ENCODE assay signal across 1 cellular context in the genomic region with DNA sequence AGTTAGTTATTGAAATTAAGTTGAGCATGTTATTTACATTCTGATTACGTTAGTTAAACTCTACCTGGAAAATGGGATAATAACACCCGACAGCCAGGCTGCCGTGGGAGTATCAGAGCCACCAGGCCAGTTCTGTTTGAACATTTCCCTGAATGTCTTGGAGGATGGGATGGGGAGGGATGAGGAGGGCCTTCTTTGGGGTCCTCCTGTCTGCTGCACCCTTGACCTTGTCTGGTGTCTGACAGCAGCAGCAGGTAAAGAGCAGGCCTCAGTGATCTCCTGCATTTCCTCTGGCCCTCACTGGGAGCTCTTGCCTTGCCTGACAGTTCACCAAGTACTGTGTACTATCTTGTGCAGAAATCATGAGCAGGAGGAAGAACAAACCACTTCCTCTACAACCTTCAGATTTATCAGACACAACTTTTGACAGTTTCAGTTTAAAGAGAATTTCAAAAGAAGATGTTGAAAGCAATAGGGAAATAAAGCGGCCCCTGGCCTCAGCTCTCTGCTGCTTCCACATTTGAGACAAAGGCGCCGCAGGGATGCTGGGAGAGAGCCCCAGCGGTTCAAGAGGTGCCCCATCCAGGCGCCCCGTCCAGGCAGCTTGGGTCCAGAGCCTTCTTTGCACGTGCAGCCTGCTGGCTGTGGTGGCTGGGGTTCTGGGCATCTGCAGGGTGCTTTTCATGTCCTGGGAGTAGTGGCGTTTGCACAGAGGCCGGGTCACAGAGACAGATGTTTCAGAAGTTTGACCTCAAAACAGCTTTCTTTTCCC.
A peak's percentile ranks its signal among the peaks of the same experiment; 100 is the strongest.
TF ChIP-seq lines count a peak whose summit lies in the region.

No MANE protein-coding gene starts in this region.

TF ChIP-seq in K562, 482 proteins besides CTCF, POLR2A, EP300 and RAD21 (continued from another document and continues in another):
- TF ChIP-seq, protein P1, sequence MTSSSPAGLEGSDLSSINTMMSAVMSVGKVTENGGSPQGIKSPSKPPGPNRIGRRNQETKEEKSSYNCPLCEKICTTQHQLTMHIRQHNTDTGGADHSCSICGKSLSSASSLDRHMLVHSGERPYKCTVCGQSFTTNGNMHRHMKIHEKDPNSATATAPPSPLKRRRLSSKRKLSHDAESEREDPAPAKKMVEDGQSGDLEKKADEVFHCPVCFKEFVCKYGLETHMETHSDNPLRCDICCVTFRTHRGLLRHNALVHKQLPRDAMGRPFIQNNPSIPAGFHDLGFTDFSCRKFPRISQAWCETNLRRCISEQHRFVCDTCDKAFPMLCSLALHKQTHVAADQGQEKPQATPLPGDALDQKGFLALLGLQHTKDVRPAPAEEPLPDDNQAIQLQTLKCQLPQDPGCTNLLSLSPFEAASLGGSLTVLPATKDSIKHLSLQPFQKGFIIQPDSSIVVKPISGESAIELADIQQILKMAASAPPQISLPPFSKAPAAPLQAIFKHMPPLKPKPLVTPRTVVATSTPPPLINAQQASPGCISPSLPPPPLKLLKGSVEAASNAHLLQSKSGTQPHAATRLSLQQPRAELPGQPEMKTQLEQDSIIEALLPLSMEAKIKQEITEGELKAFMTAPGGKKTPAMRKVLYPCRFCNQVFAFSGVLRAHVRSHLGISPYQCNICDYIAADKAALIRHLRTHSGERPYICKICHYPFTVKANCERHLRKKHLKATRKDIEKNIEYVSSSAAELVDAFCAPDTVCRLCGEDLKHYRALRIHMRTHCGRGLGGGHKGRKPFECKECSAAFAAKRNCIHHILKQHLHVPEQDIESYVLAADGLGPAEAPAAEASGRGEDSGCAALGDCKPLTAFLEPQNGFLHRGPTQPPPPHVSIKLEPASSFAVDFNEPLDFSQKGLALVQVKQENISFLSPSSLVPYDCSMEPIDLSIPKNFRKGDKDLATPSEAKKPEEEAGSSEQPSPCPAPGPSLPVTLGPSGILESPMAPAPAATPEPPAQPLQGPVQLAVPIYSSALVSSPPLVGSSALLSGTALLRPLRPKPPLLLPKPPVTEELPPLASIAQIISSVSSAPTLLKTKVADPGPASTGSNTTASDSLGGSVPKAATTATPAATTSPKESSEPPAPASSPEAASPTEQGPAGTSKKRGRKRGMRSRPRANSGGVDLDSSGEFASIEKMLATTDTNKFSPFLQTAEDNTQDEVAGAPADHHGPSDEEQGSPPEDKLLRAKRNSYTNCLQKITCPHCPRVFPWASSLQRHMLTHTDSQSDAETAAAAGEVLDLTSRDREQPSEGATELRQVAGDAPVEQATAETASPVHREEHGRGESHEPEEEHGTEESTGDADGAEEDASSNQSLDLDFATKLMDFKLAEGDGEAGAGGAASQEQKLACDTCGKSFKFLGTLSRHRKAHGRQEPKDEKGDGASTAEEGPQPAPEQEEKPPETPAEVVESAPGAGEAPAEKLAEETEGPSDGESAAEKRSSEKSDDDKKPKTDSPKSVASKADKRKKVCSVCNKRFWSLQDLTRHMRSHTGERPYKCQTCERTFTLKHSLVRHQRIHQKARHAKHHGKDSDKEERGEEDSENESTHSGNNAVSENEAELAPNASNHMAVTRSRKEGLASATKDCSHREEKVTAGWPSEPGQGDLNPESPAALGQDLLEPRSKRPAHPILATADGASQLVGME (CRISPR knock-in tag; IDR thresholded peaks at IDR 0.05): 0 out of 2 replicates have a peak, but pooled peaks have one; percentile 49
- TF ChIP-seq, protein P2, sequence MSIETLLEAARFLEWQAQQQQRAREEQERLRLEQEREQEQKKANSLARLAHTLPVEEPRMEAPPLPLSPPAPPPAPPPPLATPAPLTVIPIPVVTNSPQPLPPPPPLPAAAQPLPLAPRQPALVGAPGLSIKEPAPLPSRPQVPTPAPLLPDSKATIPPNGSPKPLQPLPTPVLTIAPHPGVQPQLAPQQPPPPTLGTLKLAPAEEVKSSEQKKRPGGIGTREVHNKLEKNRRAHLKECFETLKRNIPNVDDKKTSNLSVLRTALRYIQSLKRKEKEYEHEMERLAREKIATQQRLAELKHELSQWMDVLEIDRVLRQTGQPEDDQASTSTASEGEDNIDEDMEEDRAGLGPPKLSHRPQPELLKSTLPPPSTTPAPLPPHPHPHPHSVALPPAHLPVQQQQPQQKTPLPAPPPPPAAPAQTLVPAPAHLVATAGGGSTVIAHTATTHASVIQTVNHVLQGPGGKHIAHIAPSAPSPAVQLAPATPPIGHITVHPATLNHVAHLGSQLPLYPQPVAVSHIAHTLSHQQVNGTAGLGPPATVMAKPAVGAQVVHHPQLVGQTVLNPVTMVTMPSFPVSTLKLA (conservative IDR thresholded peaks at IDR 0.05): 0 out of 4 replicates have a peak, but pooled peaks of 1 of the 2 experiments have one; percentile 13
- TF ChIP-seq NR1H2 (CRISPR knock-in tag; IDR thresholded peaks at IDR 0.05) (0 out of 2 replicates have a peak, but pooled peaks have one; percentile 52), ELF1 (tag; IDR thresholded peaks at IDR 0.05) (peak; percentile 66), TCF3 (CRISPR knock-in tag; IDR thresholded peaks at IDR 0.05) (peak; percentile 54), CCNT2 (IDR thresholded peaks at IDR 0.05; ENCODE audit: borderline replicate concordance, extremely low read depth, insufficient read length, low read depth, low read length) (no peak), ARID1B (IDR thresholded peaks at IDR 0.05) (peak; percentile 62), HDAC8 (tag; IDR thresholded peaks at IDR 0.05) (no peak), MCM2 (IDR thresholded peaks at IDR 0.05; ENCODE audit: low read depth) (no peak), RBBP5 (IDR thresholded peaks at IDR 0.05; ENCODE audit: borderline replicate concordance, insufficient read depth, low read length, poor library complexity, severe bottlenecking) (peak; percentile 52), CBFA2T3 (IDR thresholded peaks at IDR 0.05) (peak; percentile 32), DMBX1 (CRISPR knock-in tag; IDR thresholded peaks at IDR 0.05; ENCODE audit: borderline replicate concordance) (peak; percentile 17; the same call in 1 of the 2 replicates), RNF2 (IDR thresholded peaks at IDR 0.05) (peak; percentile 92; the same call in 1 of the 2 replicates), NR4A1 (CRISPR knock-in tag; IDR thresholded peaks at IDR 0.05) (0 out of 2 replicates have a peak, but pooled peaks have one; percentile 39), NR4A1 (tag; IDR thresholded peaks at IDR 0.05) (no peak), CEBPB (tag; IDR thresholded peaks at IDR 0.05) (peak; percentile 63), TEAD4 (IDR thresholded peaks at IDR 0.05; ENCODE audit: low read length) (no peak; the same call in 1 of the 2 replicates), TEAD4 (CRISPR knock-in tag; IDR thresholded peaks at IDR 0.05; ENCODE audit: borderline replicate concordance) (no peak), TAF7 (tag; IDR thresholded peaks at IDR 0.05) (0 out of 2 replicates have a peak, but pooled peaks have one; percentile 31), NCOA2 (IDR thresholded peaks at IDR 0.05; ENCODE audit: partially characterized antibody in 2 of 2) (no peak), ELF4 (CRISPR knock-in tag; IDR thresholded peaks at IDR 0.05) (0 out of 2 replicates have a peak, but pooled peaks have one; percentile 7), KDM1A (IDR thresholded peaks at IDR 0.05) (peak; percentile 32 to 52), ETV5 (CRISPR knock-in tag; IDR thresholded peaks at IDR 0.05; ENCODE audit: low read depth) (peak; percentile 87), MTA1 (IDR thresholded peaks at IDR 0.05; ENCODE audit: borderline replicate concordance) (peak; percentile 67; the same call in 1 of the 2 replicates), BHLHE40 (IDR thresholded peaks at IDR 0.05; ENCODE audit: low read length) (peak; percentile 69; the same call in 1 of the 2 replicates), ETV1 (tag; conservative IDR thresholded peaks at IDR 0.05; ENCODE audit: low read depth) (peak; percentile 82), MAZ (CRISPR knock-in tag; conservative IDR thresholded peaks at IDR 0.05 in 1 of 2, IDR thresholded peaks at IDR 0.05 in 1 of 2) (0 out of 4 replicates have a peak, but pooled peaks of 1 of the 2 experiments have one; percentile 25), FOXA3 (CRISPR knock-in tag; conservative IDR thresholded peaks at IDR 0.05 in 1 of 2, IDR thresholded peaks at IDR 0.05 in 1 of 2) (peak; percentile 40 to 51; a peak in 3 of 4 replicates), ZNF76 (CRISPR knock-in tag; IDR thresholded peaks at IDR 0.05; ENCODE audit: borderline replicate concordance) (no peak)
- TF ChIP-seq, protein P3, sequence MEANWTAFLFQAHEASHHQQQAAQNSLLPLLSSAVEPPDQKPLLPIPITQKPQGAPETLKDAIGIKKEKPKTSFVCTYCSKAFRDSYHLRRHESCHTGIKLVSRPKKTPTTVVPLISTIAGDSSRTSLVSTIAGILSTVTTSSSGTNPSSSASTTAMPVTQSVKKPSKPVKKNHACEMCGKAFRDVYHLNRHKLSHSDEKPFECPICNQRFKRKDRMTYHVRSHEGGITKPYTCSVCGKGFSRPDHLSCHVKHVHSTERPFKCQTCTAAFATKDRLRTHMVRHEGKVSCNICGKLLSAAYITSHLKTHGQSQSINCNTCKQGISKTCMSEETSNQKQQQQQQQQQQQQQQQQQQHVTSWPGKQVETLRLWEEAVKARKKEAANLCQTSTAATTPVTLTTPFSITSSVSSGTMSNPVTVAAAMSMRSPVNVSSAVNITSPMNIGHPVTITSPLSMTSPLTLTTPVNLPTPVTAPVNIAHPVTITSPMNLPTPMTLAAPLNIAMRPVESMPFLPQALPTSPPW (CRISPR knock-in tag; IDR thresholded peaks at IDR 0.05): 0 out of 2 replicates have a peak, but pooled peaks have one; percentile 1
- TF ChIP-seq, protein P4, sequence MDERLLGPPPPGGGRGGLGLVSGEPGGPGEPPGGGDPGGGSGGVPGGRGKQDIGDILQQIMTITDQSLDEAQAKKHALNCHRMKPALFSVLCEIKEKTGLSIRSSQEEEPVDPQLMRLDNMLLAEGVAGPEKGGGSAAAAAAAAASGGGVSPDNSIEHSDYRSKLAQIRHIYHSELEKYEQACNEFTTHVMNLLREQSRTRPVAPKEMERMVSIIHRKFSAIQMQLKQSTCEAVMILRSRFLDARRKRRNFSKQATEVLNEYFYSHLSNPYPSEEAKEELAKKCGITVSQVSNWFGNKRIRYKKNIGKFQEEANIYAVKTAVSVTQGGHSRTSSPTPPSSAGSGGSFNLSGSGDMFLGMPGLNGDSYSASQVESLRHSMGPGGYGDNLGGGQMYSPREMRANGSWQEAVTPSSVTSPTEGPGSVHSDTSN (CRISPR knock-in tag; IDR thresholded peaks at IDR 0.05; ENCODE audit: low read depth): no peak
- TF ChIP-seq, protein P4 (tag; conservative IDR thresholded peaks at IDR 0.05; ENCODE audit: low read depth): peak; percentile 36; the same call in 1 of the 2 replicates
- TF ChIP-seq, protein P5, sequence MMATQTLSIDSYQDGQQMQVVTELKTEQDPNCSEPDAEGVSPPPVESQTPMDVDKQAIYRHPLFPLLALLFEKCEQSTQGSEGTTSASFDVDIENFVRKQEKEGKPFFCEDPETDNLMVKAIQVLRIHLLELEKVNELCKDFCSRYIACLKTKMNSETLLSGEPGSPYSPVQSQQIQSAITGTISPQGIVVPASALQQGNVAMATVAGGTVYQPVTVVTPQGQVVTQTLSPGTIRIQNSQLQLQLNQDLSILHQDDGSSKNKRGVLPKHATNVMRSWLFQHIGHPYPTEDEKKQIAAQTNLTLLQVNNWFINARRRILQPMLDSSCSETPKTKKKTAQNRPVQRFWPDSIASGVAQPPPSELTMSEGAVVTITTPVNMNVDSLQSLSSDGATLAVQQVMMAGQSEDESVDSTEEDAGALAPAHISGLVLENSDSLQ (IDR thresholded peaks at IDR 0.05): peak; percentile 65
- TF ChIP-seq, protein P6, sequence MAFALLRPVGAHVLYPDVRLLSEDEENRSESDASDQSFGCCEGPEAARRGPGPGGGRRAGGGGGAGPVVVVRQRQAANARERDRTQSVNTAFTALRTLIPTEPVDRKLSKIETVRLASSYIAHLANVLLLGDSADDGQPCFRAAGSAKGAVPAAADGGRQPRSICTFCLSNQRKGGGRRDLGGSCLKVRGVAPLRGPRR (CRISPR knock-in tag; IDR thresholded peaks at IDR 0.05): no peak
- TF ChIP-seq, protein P7, sequence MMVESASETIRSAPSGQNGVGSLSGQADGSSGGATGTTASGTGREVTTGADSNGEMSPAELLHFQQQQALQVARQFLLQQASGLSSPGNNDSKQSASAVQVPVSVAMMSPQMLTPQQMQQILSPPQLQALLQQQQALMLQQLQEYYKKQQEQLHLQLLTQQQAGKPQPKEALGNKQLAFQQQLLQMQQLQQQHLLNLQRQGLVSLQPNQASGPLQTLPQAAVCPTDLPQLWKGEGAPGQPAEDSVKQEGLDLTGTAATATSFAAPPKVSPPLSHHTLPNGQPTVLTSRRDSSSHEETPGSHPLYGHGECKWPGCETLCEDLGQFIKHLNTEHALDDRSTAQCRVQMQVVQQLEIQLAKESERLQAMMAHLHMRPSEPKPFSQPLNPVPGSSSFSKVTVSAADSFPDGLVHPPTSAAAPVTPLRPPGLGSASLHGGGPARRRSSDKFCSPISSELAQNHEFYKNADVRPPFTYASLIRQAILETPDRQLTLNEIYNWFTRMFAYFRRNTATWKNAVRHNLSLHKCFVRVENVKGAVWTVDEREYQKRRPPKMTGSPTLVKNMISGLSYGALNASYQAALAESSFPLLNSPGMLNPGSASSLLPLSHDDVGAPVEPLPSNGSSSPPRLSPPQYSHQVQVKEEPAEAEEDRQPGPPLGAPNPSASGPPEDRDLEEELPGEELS (CRISPR knock-in tag; IDR thresholded peaks at IDR 0.05; ENCODE audit: borderline replicate concordance): 0 out of 2 replicates have a peak, but pooled peaks have one; percentile 60
- TF ChIP-seq, protein P8, sequence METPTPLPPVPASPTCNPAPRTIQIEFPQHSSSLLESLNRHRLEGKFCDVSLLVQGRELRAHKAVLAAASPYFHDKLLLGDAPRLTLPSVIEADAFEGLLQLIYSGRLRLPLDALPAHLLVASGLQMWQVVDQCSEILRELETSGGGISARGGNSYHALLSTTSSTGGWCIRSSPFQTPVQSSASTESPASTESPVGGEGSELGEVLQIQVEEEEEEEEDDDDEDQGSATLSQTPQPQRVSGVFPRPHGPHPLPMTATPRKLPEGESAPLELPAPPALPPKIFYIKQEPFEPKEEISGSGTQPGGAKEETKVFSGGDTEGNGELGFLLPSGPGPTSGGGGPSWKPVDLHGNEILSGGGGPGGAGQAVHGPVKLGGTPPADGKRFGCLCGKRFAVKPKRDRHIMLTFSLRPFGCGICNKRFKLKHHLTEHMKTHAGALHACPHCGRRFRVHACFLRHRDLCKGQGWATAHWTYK (CRISPR knock-in tag; IDR thresholded peaks at IDR 0.05): peak; percentile 76; the same call in 1 of the 2 replicates
- TF ChIP-seq, protein P9, sequence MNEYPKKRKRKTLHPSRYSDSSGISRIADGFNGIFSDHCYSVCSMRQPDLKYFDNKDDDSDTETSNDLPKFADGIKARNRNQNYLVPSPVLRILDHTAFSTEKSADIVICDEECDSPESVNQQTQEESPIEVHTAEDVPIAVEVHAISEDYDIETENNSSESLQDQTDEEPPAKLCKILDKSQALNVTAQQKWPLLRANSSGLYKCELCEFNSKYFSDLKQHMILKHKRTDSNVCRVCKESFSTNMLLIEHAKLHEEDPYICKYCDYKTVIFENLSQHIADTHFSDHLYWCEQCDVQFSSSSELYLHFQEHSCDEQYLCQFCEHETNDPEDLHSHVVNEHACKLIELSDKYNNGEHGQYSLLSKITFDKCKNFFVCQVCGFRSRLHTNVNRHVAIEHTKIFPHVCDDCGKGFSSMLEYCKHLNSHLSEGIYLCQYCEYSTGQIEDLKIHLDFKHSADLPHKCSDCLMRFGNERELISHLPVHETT (CRISPR knock-in tag; conservative IDR thresholded peaks at IDR 0.05 in 1 of 2, IDR thresholded peaks at IDR 0.05 in 1 of 2): peak in 1 of 2 experiments; percentile 60; a peak in 1 of 4 replicates
